15 cellular contexts compared by ENCODE assay signal in the genomic region with DNA sequence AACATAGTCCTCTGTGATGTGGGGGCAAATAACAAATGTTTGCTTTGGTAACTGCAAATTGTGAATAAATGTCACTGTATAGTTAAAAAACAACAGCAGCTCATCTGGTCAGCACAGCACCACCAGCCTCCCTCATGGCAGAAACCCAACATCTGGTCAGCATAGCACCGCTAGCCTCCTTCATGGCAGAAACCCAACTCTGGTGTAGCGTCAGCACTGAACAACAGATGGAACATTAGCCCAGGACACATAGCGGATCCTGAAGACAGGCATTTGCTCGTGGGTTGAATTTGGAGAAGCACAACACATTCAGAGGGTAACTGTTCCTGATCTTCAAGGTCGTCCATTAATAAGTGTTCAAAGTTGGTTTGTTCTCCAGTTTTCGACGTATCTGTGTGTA.
A peak's percentile ranks its signal among the peaks of the same experiment; 100 is the strongest.
DNase-seq lines count a peak whose midpoint lies in the region; ATAC-seq, FAIRE-seq and TF ChIP-seq lines count a peak whose summit lies in the region.
"Had no signal": no experiment of that assay in that cellular context is flagged by ENCODE, and none has a peak within 500 bp of the region (broad histone marks: within the 10 kb centered on the region; RNA-seq: fewer than 3 reads in every experiment).

No MANE protein-coding gene starts in this region.

- H2AK5ac ChIP-seq in H1 (ENCODE audit: low read depth, low read length) = no peak overlapping the region

- H3K27me3 Mint-ChIP-seq in osteocyte (ENCODE audit: unreplicated experiment) = no peaks in the 10 kb centered on the region

- H3K27me3 ChIP-seq in H1 (replicated peaks in 1 of 4; ENCODE audit: control insufficient read depth in 3 of 4, extremely low read depth in 1 of 4, insufficient read depth in 3 of 4, low read length in 3 of 4) = no peaks in the 10 kb centered on the region; a peak in 2 of 7 replicates
- H3K27me3 ChIP-seq: BLaER1 had no signal

- no peak overlapping the region for H3K18ac ChIP-seq in H1 (ENCODE audit: extremely low read depth, low read length)

- no peak for ATAC-seq in HG02885 (IDR thresholded peaks at IDR 0.05; ENCODE audit: poor library complexity, unreplicated experiment)

- H3K4ac ChIP-seq in H1 (replicated peaks; ENCODE audit: insufficient read length, low read depth, low read length) = no peak overlapping the region

- DNase-seq in Ammon's horn (ENCODE audit: low spot score) = peak; percentile 32
- DNase-seq in NCI-H2171 treated with DMSO at 0.1 percent for 48 hours (lab: John Stamatoyannopoulos, UW) = peak; percentile 48
- no peak for DNase-seq in H1 (ENCODE audit: low read depth in 1 of 2, low spot score in 2 of 2)
- peak; percentile 27 for DNase-seq in myocyte (ENCODE audit: low read depth)
- no peak for DNase-seq in osteocyte (ENCODE audit: extremely low spot score, unreplicated experiment)
- DNase-seq in NCI-H1105 treated with DMSO at 0.1 percent for 48 hours (lab: John Stamatoyannopoulos, UW) = no peak
- DNase-seq in NAMALWA (ENCODE audit: low spot score) = no peak
- DNase-seq: activated CD4-positive, alpha-beta memory T cell treated with anti-CD3 and anti-CD28 coated beads for 36 hours; NCI-H1105; stimulated activated naive CD4-positive, alpha-beta T cell had no signal

- H4K91ac ChIP-seq in H1 (replicated peaks; ENCODE audit: insufficient read length, low read length) = no peak overlapping the region

- H3K79me1 ChIP-seq in H1 (ENCODE audit: low read depth, low read length) = no peaks in the 10 kb centered on the region

- no peak overlapping the region for H3K4me3 ChIP-seq in H1 (ENCODE audit: extremely low read depth in 1 of 4, insufficient read depth in 2 of 4, low read depth in 3 of 4, low read length in 4 of 4)
- H3K4me3 ChIP-seq: BLaER1, lung, SK-N-MC had no signal

- TF ChIP-seq RAD21 in H1 (IDR thresholded peaks at IDR 0.05 in 1 of 2, conservative IDR thresholded peaks at IDR 0.05 in 1 of 2; ENCODE audit: low read depth in 2 of 2, low read length in 2 of 2) = no peak

- no peak for TF ChIP-seq POLR2A in H1 (IDR thresholded peaks at IDR 0.05; ENCODE audit: control extremely low read depth in 1 of 2, low read depth in 2 of 2, low read length in 2 of 2)

- CTCF ChIA-PET in H1 (lab: Charles Lee; ENCODE audit: partially characterized antibody) = no interaction called here

- no peak overlapping the region for H3K14ac ChIP-seq in H1 (ENCODE audit: insufficient read length)

- H3K9me3 ChIP-seq in H1 (ENCODE audit: insufficient read depth in 2 of 2, low read depth in 1 of 2, low read length in 1 of 2) = no peaks in the 10 kb centered on the region; a peak in 1 of 4 replicates

- H3K27ac ChIP-seq in H1 (ENCODE audit: low read depth, low read length) = no peak overlapping the region
- H3K27ac ChIP-seq: BLaER1, SK-N-MC had no signal

- H2BK5ac ChIP-seq in H1 (ENCODE audit: low read depth, low read length) = no peak overlapping the region

- no peak overlapping the region for H2BK15ac ChIP-seq in H1 (ENCODE audit: low read length)

- H4K8ac ChIP-seq in H1 (ENCODE audit: extremely low read depth, insufficient read depth, low read length) = no peak overlapping the region

- H3K36me3 ChIP-seq in H1 (ENCODE audit: control insufficient read depth in 2 of 4, insufficient read depth in 4 of 4, low read length in 3 of 4) = no peaks in the 10 kb centered on the region
- H3K36me3 ChIP-seq: BLaER1 had no signal

- H3K27ac Mint-ChIP-seq in osteocyte (ENCODE audit: unreplicated experiment) = no peak overlapping the region
- H3K27ac Mint-ChIP-seq: activated CD4-positive, alpha-beta memory T cell treated with anti-CD3 and anti-CD28 coated beads for 36 hours had no signal

- TF ChIP-seq EP300 in H1 (IDR thresholded peaks at IDR 0.05; ENCODE audit: borderline replicate concordance in 1 of 2, low read depth in 2 of 2, low read length in 2 of 2) = no peak

- H3K4me3 Mint-ChIP-seq in osteocyte (ENCODE audit: unreplicated experiment) = no peak overlapping the region
- H3K4me3 Mint-ChIP-seq: activated CD4-positive, alpha-beta memory T cell treated with anti-CD3 and anti-CD28 coated beads for 36 hours had no signal

- no peaks in the 10 kb centered on the region for H3K4me1 Mint-ChIP-seq in osteocyte (ENCODE audit: unreplicated experiment)

- POLR2A ChIA-PET in H1 (lab: Charles Lee; ENCODE audit: partially characterized antibody) = no interaction called here

- no peaks in the 10 kb centered on the region for H3K23me2 ChIP-seq in H1 (ENCODE audit: low read depth, low read length)

- no peak overlapping the region for H2AFZ ChIP-seq in H1 (ENCODE audit: low read length)

- no peak overlapping the region for H3K23ac ChIP-seq in H1 (ENCODE audit: insufficient read length)

- 0 out of 2 replicates have a peak overlapping the region, but pooled peaks have one; percentile 72 for H2BK20ac ChIP-seq in H1 (ENCODE audit: low read length)

- H2BK120ac ChIP-seq in H1 (replicated peaks; ENCODE audit: low read depth, low read length) = no peak overlapping the region

- no peak for TF ChIP-seq CTCF in H1 (IDR thresholded peaks at IDR 0.05; ENCODE audit: control extremely low read depth in 1 of 3, insufficient read depth in 1 of 3, low read depth in 1 of 3, low read length in 3 of 3)
- TF ChIP-seq CTCF in osteocyte (IDR thresholded peaks at IDR 0.05) = no peak

- no peak overlapping the region for H3K56ac ChIP-seq in H1 (replicated peaks; ENCODE audit: insufficient read length, low read depth, low read length)

- H3K4me1 ChIP-seq in H1 (replicated peaks in 1 of 4; ENCODE audit: control insufficient read depth in 3 of 4, insufficient read depth in 4 of 4, low read length in 3 of 4) = peaks cover 0 to 9% (median 0%) of the 10 kb centered on the region in 4 experiments; a peak in 2 of 7 replicates
- H3K4me1 ChIP-seq: BLaER1 had no signal

- H4K5ac ChIP-seq in H1 (ENCODE audit: insufficient read length, low read depth, low read length) = no peak overlapping the region

- H3K79me2 ChIP-seq in H1 (ENCODE audit: control insufficient read depth in 1 of 2, insufficient read depth in 2 of 2, low read length in 2 of 2) = no peaks in the 10 kb centered on the region

- H3K9ac ChIP-seq in H1 (replicated peaks in 1 of 4; ENCODE audit: extremely low read depth in 1 of 4, low read depth in 3 of 4, low read length in 3 of 4) = no peak overlapping the region
- H3K9ac ChIP-seq: BLaER1 had no signal

- no peak overlapping the region for H3K4me2 ChIP-seq in H1 (ENCODE audit: insufficient read depth in 1 of 2, low read depth in 2 of 2, low read length in 2 of 2)
- H3K4me2 ChIP-seq: BLaER1 had no signal

- 0 out of 2 replicates have a peak overlapping the region, but pooled peaks have one; percentile 92 for H2BK12ac ChIP-seq in H1 (ENCODE audit: low read depth, low read length)

- FAIRE-seq in H1 (lab: Jason Lieb, UNC) = no peak
- FAIRE-seq: GM12892 had no signal

- peaks cover 21% of the 10 kb centered on the region for H3K9me3 Mint-ChIP-seq in osteocyte (ENCODE audit: unreplicated experiment)
- H3K9me3 Mint-ChIP-seq: activated CD4-positive, alpha-beta memory T cell treated with anti-CD3 and anti-CD28 coated beads for 36 hours had no signal

- 77% methylated on average over 7 of the region's 7 CpGs; no CpG with 5 or more reads in 1 of the 2 experiments for WGBS in H1 (ENCODE audit: extremely low coverage in 1 of 2, insufficient coverage in 1 of 2, insufficient read length in 1 of 2, insufficient replicate concordance in 2 of 2, low coverage in 1 of 2, low lambda C conversion rate in 2 of 2, missing lambda C conversion rate in 1 of 2), 2 experiments

- no peaks in the 10 kb centered on the region for H3K36me3 Mint-ChIP-seq in osteocyte (ENCODE audit: unreplicated experiment)
- H3K36me3 Mint-ChIP-seq: activated CD4-positive, alpha-beta memory T cell treated with anti-CD3 and anti-CD28 coated beads for 36 hours had no signal

- H4K20me1 ChIP-seq in H1 (replicated peaks in 1 of 2; ENCODE audit: control insufficient read depth in 1 of 2, insufficient read depth in 2 of 2, low read length in 2 of 2) = no peaks in the 10 kb centered on the region
- H4K20me1 ChIP-seq: BLaER1 had no signal

TF ChIP-seq in H1, 55 proteins besides CTCF, POLR2A, EP300 and RAD21:
- TF ChIP-seq, protein P1, sequence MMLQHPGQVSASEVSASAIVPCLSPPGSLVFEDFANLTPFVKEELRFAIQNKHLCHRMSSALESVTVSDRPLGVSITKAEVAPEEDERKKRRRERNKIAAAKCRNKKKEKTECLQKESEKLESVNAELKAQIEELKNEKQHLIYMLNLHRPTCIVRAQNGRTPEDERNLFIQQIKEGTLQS (IDR thresholded peaks at IDR 0.05; ENCODE audit: insufficient read depth, low read depth, low read length) = no peak
- TF ChIP-seq ASH2L (IDR thresholded peaks at IDR 0.05; ENCODE audit: low read length) = no peak
- no peak for TF ChIP-seq TAF1 (IDR thresholded peaks at IDR 0.05; ENCODE audit: low read depth, low read length)

Comparison
In these comparisons a context has a peak if more than half of its experiments do, and no peak if none do; other contexts are left out.
1. DNase-seq: peak in Ammon's horn (single experiment), NCI-H2171 treated with DMSO at 0.1 percent for 48 hours (single experiment) and myocyte (single experiment); none in H1 (0 of 2), osteocyte (single experiment), NCI-H1105 treated with DMSO at 0.1 percent for 48 hours (single experiment) and NAMALWA (single experiment).